Comparison of ENCODE assay signal across 16 cellular contexts in the genomic region with DNA sequence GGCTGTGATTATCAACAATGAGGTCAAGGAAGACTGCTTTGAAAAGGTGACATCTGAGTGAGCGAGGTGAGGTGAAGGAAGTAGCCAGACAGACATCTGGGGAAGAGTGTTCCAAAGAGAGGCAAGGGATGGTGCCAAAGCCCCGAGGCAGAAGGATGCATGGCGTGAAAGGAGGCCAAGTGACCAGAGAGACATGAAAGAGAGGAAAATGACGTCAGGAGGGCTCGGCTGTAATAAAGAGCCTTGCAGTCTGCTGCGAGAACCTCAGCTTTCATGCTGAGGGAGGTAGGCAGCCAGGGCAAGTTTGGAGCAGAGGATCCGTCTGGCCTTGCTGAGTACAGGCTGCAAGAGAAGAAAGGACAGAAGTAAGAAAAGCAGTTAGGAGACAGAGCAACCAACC. TPM values are rescaled to one million over a fixed set of nuclear protein-coding genes. Genes with fewer than 3 reads are reported as not detected.
DNase-seq lines count a peak whose midpoint lies in the region; ATAC-seq and TF ChIP-seq lines count a peak whose summit lies in the region.
"Had no signal": no experiment of that assay in that cellular context is flagged by ENCODE, and none has a peak within 500 bp of the region (broad histone marks: within the 10 kb centered on the region; RNA-seq: fewer than 3 reads in every experiment).

No MANE protein-coding gene starts in this region.

- H3K27ac Mint-ChIP-seq in activated CD4-positive, alpha-beta T cell treated with anti-CD3 and anti-CD28 coated beads, Interleukin-2, amount 10 ng/mL, durations not matched to agents 24 days and 14 days, result peak overlapping the region; percentile 82

- BruUV-seq in OCI-LY7 (replicated peaks; lab: Mats Ljungman, UMichigan), result no TSS peak

- H3K36me3 Mint-ChIP-seq in activated CD4-positive, alpha-beta T cell treated with anti-CD3 and anti-CD28 coated beads, Interleukin-2, amount 10 ng/mL, durations not matched to agents 24 days and 14 days (ENCODE audit: low read depth), result peaks cover 41% of the 10 kb centered on the region

- in situ Hi-C loops in gastrocnemius medialis (cut with MboI; ENCODE audit: low sequenced_read_pairs in 4 of 4), result no loop called here

- H3K4me3 ChIP-seq in OCI-LY7 (ENCODE audit: low read depth, low read length, poor library complexity, severe bottlenecking) (no peak overlapping the region), gastrocnemius medialis (no peak overlapping the region)
- H3K4me3 ChIP-seq: tibial nerve had no signal

- TF ChIP-seq POLR2A in gastrocnemius medialis (IDR thresholded peaks at IDR 0.05), result no peak

- H3K36me3 ChIP-seq in OCI-LY7 (ENCODE audit: insufficient read depth, low read length), result peaks cover 56% of the 10 kb centered on the region
- H3K36me3 ChIP-seq in gastrocnemius medialis, result no peaks in the 10 kb centered on the region

- intact Hi-C loops in activated CD4-positive, alpha-beta T cell treated with anti-CD3 and anti-CD28 coated beads, Interleukin-2, amount 10 ng/mL, durations not matched to agents 24 days and 14 days (cut with micrococcal nuclease), result no loop called here
- intact Hi-C loops in OCI-LY7 (cut with micrococcal nuclease; ENCODE audit: unreplicated experiment) (no loop called here), gastrocnemius medialis (cut with DNase I; ENCODE audit: low total_unique reads) (no loop called here)

- H3K9me3 Mint-ChIP-seq in activated CD4-positive, alpha-beta T cell treated with anti-CD3 and anti-CD28 coated beads, Interleukin-2, amount 10 ng/mL, durations not matched to agents 24 days and 14 days, result no peaks in the 10 kb centered on the region

- DNase-seq in activated CD4-positive, alpha-beta T cell treated with anti-CD3 and anti-CD28 coated beads, Interleukin-2, amount 10 ng/mL, durations not matched to agents 24 days and 14 days, result no peak
- no peak for DNase-seq in activated CD4-positive, alpha-beta T cell treated with anti-CD3 and anti-CD28 coated beads, Interleukin-2, amount 50 U/mL, for 1 hour
- DNase-seq in OCI-LY7 (ENCODE audit: low spot score) (no peak), dermis blood vessel endothelial cell (peak; percentile 53), gastrocnemius medialis (no peak), midbrain (lab: John Stamatoyannopoulos, UW) (no peak), SW480 (ENCODE audit: low spot score) (no peak)
- DNase-seq: COR-L47, GF-D8, left cardiac atrium, MM.1S, NCI-H774, RPMI8226 had no signal

- H4K20me1 ChIP-seq in OCI-LY7 (ENCODE audit: insufficient read depth, low read length), result peaks cover 34% of the 10 kb centered on the region; the same call in 1 of the 2 replicates

- H2AFZ ChIP-seq in OCI-LY7 (ENCODE audit: low read length), result no peak overlapping the region

- POLR2A ChIA-PET in OCI-LY7 (lab: Charles Lee), result interaction anchor here (0.7 kb wide), 1 partner anchor 8 kb away, joined by 3 read pairs; no protein-coding TSS in a partner anchor

- no peaks in the 10 kb centered on the region for H3K27me3 Mint-ChIP-seq in activated CD4-positive, alpha-beta T cell treated with anti-CD3 and anti-CD28 coated beads, Interleukin-2, amount 10 ng/mL, durations not matched to agents 24 days and 14 days

- peaks cover 85% of the 10 kb centered on the region for H3K4me1 Mint-ChIP-seq in activated CD4-positive, alpha-beta T cell treated with anti-CD3 and anti-CD28 coated beads, Interleukin-2, amount 10 ng/mL, durations not matched to agents 24 days and 14 days

- peak overlapping the region; percentile 37 for H3K4me2 ChIP-seq in OCI-LY7 (ENCODE audit: low read length)

- CTCF ChIA-PET in OCI-LY7 (lab: Charles Lee; ENCODE audit: unreplicated experiment), result no interaction called here

- H3K79me2 ChIP-seq in OCI-LY7 (ENCODE audit: insufficient read depth, low read depth, low read length), result peaks cover 100% of the 10 kb centered on the region

- H3K4me3 Mint-ChIP-seq in activated CD4-positive, alpha-beta T cell treated with anti-CD3 and anti-CD28 coated beads, Interleukin-2, amount 10 ng/mL, durations not matched to agents 24 days and 14 days, result peak overlapping the region; percentile 47

- H3K27me3 ChIP-seq in gastrocnemius medialis, result no peaks in the 10 kb centered on the region
- H3K27me3 ChIP-seq: tibial nerve had no signal

- no peak for ATAC-seq in gastrocnemius medialis
- no peak for ATAC-seq in HG02759 (IDR thresholded peaks at IDR 0.05; ENCODE audit: unreplicated experiment)
- ATAC-seq: esophagus mucosa, left cardiac atrium had no signal

- H3K9me3 ChIP-seq in OCI-LY7 (ENCODE audit: low read length), result no peaks in the 10 kb centered on the region
- H3K9me3 ChIP-seq in gastrocnemius medialis, result no peaks in the 10 kb centered on the region
- H3K9me3 ChIP-seq: tibial nerve had no signal

- no peak overlapping the region for H3K27ac ChIP-seq in OCI-LY7 (ENCODE audit: low read depth, low read length, poor library complexity, severe bottlenecking)
- H3K27ac ChIP-seq in gastrocnemius medialis, result peak overlapping the region; percentile 72 to 76 (median 73)

- TF ChIP-seq CTCF in OCI-LY7 (conservative IDR thresholded peaks at IDR 0.05; ENCODE audit: low read length), result no peak
- no peak for TF ChIP-seq CTCF in gastrocnemius medialis (IDR thresholded peaks at IDR 0.05 in 4 of 5, conservative IDR thresholded peaks at IDR 0.05 in 1 of 5)

- H3K4me1 ChIP-seq in OCI-LY7 (ENCODE audit: insufficient read depth, low read length, poor library complexity, severe bottlenecking), result peaks cover 51% of the 10 kb centered on the region
- peaks cover 100% of the 10 kb centered on the region in 2 donors for H3K4me1 ChIP-seq in gastrocnemius medialis

- no peaks in the 10 kb centered on the region for H3K9me2 ChIP-seq in OCI-LY7 (ENCODE audit: insufficient read depth, low read length)

RNA-seq across cellular contexts. Expression of gene FOXO1, which starts 50.8 kb away (rescaled TPM):
- 38.1 and 39.6 TPM in 2 replicates for total RNA-seq in activated CD4-positive, alpha-beta T cell treated with anti-CD3 and anti-CD28 coated beads, Interleukin-2, amount 10 ng/mL, durations not matched to agents 24 days and 14 days
- total RNA-seq in OCI-LY7 (2014; rRNA removed; shearing (Covaris generic)), result 24.0 and 29.2 TPM in 2 replicates
- 42.1 and 46.5 TPM in 2 replicates for total RNA-seq in OCI-LY7 (2022)
- 35.4 and 60.4 TPM in 2 replicates for total RNA-seq in dermis blood vessel endothelial cell
- 100 to 1,000 TPM; 117 to 250 (median 159) TPM for total RNA-seq in gastrocnemius medialis
